In genomic region chr2:201643216-201643651, GRCh38 we compare ENCODE assay signal across 8 cellular contexts. TPM values are rescaled to one million over a fixed set of nuclear protein-coding genes. Genes with fewer than 3 reads are reported as not detected.
A peak's percentile ranks its signal among the peaks of the same experiment; 100 is the strongest.
DNase-seq lines count a peak whose midpoint lies in the region; ATAC-seq, FAIRE-seq and TF ChIP-seq lines count a peak whose summit lies in the region.

TSS of gene TMEM237 (minus strand) at chr2:201643503. CDS start at chr2:201643400, 103 bp downstream.

- peaks cover 4 to 13% of the 10 kb centered on the region in 2 experiments for H3K4me1 ChIP-seq in HCT116 (ENCODE audit: control insufficient read depth in 1 of 2, insufficient read depth in 2 of 2, low read length in 2 of 2)
- peaks cover 14% of the 10 kb centered on the region for H3K4me1 ChIP-seq in MM.1S (ENCODE audit: low read length)
- peaks cover 19% of the 10 kb centered on the region for H3K4me1 ChIP-seq in neuron (ENCODE audit: insufficient read depth, low read length)
- no peaks in the 10 kb centered on the region for H3K4me1 ChIP-seq in aorta (ENCODE audit: control insufficient read depth in 1 of 2, insufficient read depth in 2 of 2, low read length in 2 of 2)

- H3K79me2 ChIP-seq in HCT116 (ENCODE audit: insufficient read depth, low read length) (peaks cover 5% of the 10 kb centered on the region; the same call in 1 of the 2 replicates), MM.1S (ENCODE audit: low read length) (no peaks in the 10 kb centered on the region)

- H2AFZ ChIP-seq in HCT116 (ENCODE audit: low read depth, low read length, poor library complexity, severe bottlenecking) (peak within 1 kb of the TSS; percentile 70), MM.1S (ENCODE audit: low read length) (peak within 1 kb of the TSS; percentile 97), neuron (ENCODE audit: low read depth, low read length) (peak within 1 kb of the TSS; percentile 60)

- BruUV-seq in HCT116 (replicated peaks; lab: Mats Ljungman, UMichigan), result no TSS peak

- RAD21 ChIA-PET in HCT116 (lab: Charles Lee; ENCODE audit: low non-redundant PET in 1 of 2, low total read pairs in 2 of 2, uncharacterized antibody in 2 of 2, unreplicated experiment in 2 of 2), result interaction anchor here in 1 of 2 experiments (0.6 kb wide), 1 partner anchor 71 kb away, joined by 7 read pairs; no protein-coding TSS in a partner anchor

- DNase-seq in NCI-H510A (lab: John Stamatoyannopoulos, UW) (peak; percentile 20), NCI-H510A treated with DMSO at 0.1 percent for 48 hours (lab: John Stamatoyannopoulos, UW) (no peak), HCT116 (ENCODE audit: low read depth, low spot score) (peak; percentile 6), MM.1S (peak; percentile 18), frontal cortex (ENCODE audit: low spot score in 2 of 2) (no peak), aorta (peak in 1 of 2 donors; percentile 85)
- no peak for DNase-seq in activated T-cell treated with anti-CD3 and anti-CD28 coated beads, Interleukin-2, amount 50 U/mL, for 24 hours

- POLR2A ChIA-PET in HCT116 (lab: Charles Lee), result interaction anchor here (0.6 kb wide), 1 partner anchor 164 kb away, joined by 8 read pairs; no protein-coding TSS in a partner anchor

- H3K4me3 Mint-ChIP-seq in activated T-cell treated with anti-CD3 and anti-CD28 coated beads, Interleukin-2, amount 50 U/mL, for 24 hours, result peak within 1 kb of the TSS; percentile 90

- H3K9me3 ChIP-seq in HCT116 (ENCODE audit: control insufficient read depth in 1 of 2, insufficient read depth in 1 of 2, low read depth in 1 of 2, low read length in 2 of 2), result no peaks in the 10 kb centered on the region
- H3K9me3 ChIP-seq in MM.1S (replicated peaks; ENCODE audit: insufficient read depth, low read length), result no peaks in the 10 kb centered on the region
- no peaks in the 10 kb centered on the region for H3K9me3 ChIP-seq in neuron (ENCODE audit: low read length)
- H3K9me3 ChIP-seq in aorta (ENCODE audit: control insufficient read depth, low read length), result no peaks in the 10 kb centered on the region

- H3K36me3 ChIP-seq in HCT116 (ENCODE audit: control insufficient read depth in 1 of 2, insufficient read depth in 2 of 2, low read length in 2 of 2), result no peaks in the 10 kb centered on the region
- H3K36me3 ChIP-seq in MM.1S (replicated peaks; ENCODE audit: insufficient read depth, low read length), result no peaks in the 10 kb centered on the region
- peaks cover 11% of the 10 kb centered on the region for H3K36me3 ChIP-seq in neuron (ENCODE audit: insufficient read depth, low read length)
- peaks cover 0 to 2% of the 10 kb centered on the region in 2 donors for H3K36me3 ChIP-seq in aorta (ENCODE audit: control insufficient read depth in 1 of 2, insufficient read depth in 2 of 2, low read length in 1 of 2)

- no peaks in the 10 kb centered on the region for H4K20me1 ChIP-seq in HCT116 (ENCODE audit: insufficient read depth)
- H4K20me1 ChIP-seq in MM.1S (ENCODE audit: insufficient read depth, low read length), result no peaks in the 10 kb centered on the region

- no peaks in the 10 kb centered on the region for H3F3A ChIP-seq in MM.1S (ENCODE audit: insufficient read depth, low read length)

- H3K4me3 ChIP-seq in HCT116 (replicated peaks in 1 of 2; ENCODE audit: low read depth in 1 of 2, low read length in 2 of 2) (peak within 1 kb of the TSS; percentile 71 to 90), MM.1S (ENCODE audit: low read length) (peak within 1 kb of the TSS; percentile 98), neuron (ENCODE audit: low read length) (peak within 1 kb of the TSS; percentile 75), aorta (ENCODE audit: low read length in 2 of 2) (peak within 1 kb of the TSS; percentile 60 to 70)

- CTCF ChIA-PET in HCT116 (lab: Charles Lee), result interaction anchor here (1.3 kb wide), 1 partner anchor 410 kb away, joined by 5 read pairs; no protein-coding TSS in a partner anchor

- H3K4me2 ChIP-seq in HCT116 (ENCODE audit: low read length) (peak within 1 kb of the TSS; percentile 78), MM.1S (ENCODE audit: low read depth, low read length) (peak within 1 kb of the TSS; percentile 62)

- H3K36me3 Mint-ChIP-seq in activated T-cell treated with anti-CD3 and anti-CD28 coated beads, Interleukin-2, amount 50 U/mL, for 24 hours (ENCODE audit: low read depth), result peaks cover 12% of the 10 kb centered on the region

- peaks cover 16% of the 10 kb centered on the region for H3K4me1 Mint-ChIP-seq in activated T-cell treated with anti-CD3 and anti-CD28 coated beads, Interleukin-2, amount 50 U/mL, for 24 hours (ENCODE audit: low read depth)

- intact Hi-C loops in HCT116 (cut with micrococcal nuclease) (loop anchor here (5.0 to 10.0 kb wide), 2 partner anchors 188 to 411 kb away; partner anchors contain the start of genes STRADB and TRAK2), aorta (cut with DNase I) (loop anchor here in 1 of 2 donors (5.0 kb wide), 1 partner anchor 54 kb away; the partner anchor contains the start of gene MPP4)

- WGBS in aorta, 2 donors, result 0 to 1% methylated on average over 39 of the region's 39 CpGs

- no peaks in the 10 kb centered on the region for H3K9me3 Mint-ChIP-seq in activated T-cell treated with anti-CD3 and anti-CD28 coated beads, Interleukin-2, amount 50 U/mL, for 24 hours

- ATAC-seq in HCT116 (peak; percentile 65), aorta (ENCODE audit: low FRiP score) (peak; percentile 84)

- H3K27me3 Mint-ChIP-seq in activated T-cell treated with anti-CD3 and anti-CD28 coated beads, Interleukin-2, amount 50 U/mL, for 24 hours, result no peaks in the 10 kb centered on the region

- H3K9ac ChIP-seq in HCT116 (ENCODE audit: low read length) (peak within 1 kb of the TSS; percentile 84), MM.1S (ENCODE audit: low read length) (peak within 1 kb of the TSS; percentile 92)

- TF ChIP-seq CTCF in HCT116 (IDR thresholded peaks at IDR 0.05 in 2 of 3, conservative IDR thresholded peaks at IDR 0.05 in 1 of 3; ENCODE audit: borderline replicate concordance in 1 of 3, insufficient read depth in 1 of 3, low read depth in 2 of 3, low read length in 2 of 3) (no peak), MM.1S (IDR thresholded peaks at IDR 0.05; ENCODE audit: low read length) (no peak)

- H3K9me2 ChIP-seq in HCT116 (ENCODE audit: insufficient read depth) (no peaks in the 10 kb centered on the region), MM.1S (replicated peaks; ENCODE audit: insufficient read depth, low read length) (no peaks in the 10 kb centered on the region)

- FAIRE-seq in frontal cortex (lab: Jason Lieb, UNC), result no peak

- peak; percentile 23 for TF ChIP-seq POLR2A in HCT116 (IDR thresholded peaks at IDR 0.05; ENCODE audit: borderline replicate concordance, extremely low read depth, insufficient read depth, insufficient read length)

- H3K27ac ChIP-seq in HCT116 (ENCODE audit: low read depth, low read length) (peak within 1 kb of the TSS; percentile 64), MM.1S (ENCODE audit: low read length) (peak within 1 kb of the TSS; percentile 44; the same call in 1 of the 2 replicates), aorta (ENCODE audit: low read depth in 1 of 2, low read length in 2 of 2) (peak within 1 kb of the TSS; percentile 95 to 98)

- TF ChIP-seq RAD21 in HCT116 (IDR thresholded peaks at IDR 0.05; ENCODE audit: low read depth), result no peak

- H3K27me3 ChIP-seq in HCT116 (ENCODE audit: insufficient read depth, low read length) (no peaks in the 10 kb centered on the region), MM.1S (replicated peaks; ENCODE audit: insufficient read depth, low read length) (no peaks in the 10 kb centered on the region), neuron (ENCODE audit: insufficient read depth, low read length) (no peaks in the 10 kb centered on the region), aorta (ENCODE audit: control insufficient read depth in 1 of 2, insufficient read depth in 2 of 2, low read length in 1 of 2) (no peaks in the 10 kb centered on the region)

- peak within 1 kb of the TSS; percentile 92 for H3K27ac Mint-ChIP-seq in activated T-cell treated with anti-CD3 and anti-CD28 coated beads, Interleukin-2, amount 50 U/mL, for 24 hours

TF ChIP-seq in HCT116, 20 proteins besides CTCF, POLR2A, EP300 and RAD21:
- TF ChIP-seq CBX3 (IDR thresholded peaks at IDR 0.05; ENCODE audit: low read depth), result peak; percentile 30; the same call in 1 of the 2 replicates
- peak; percentile 68 for TF ChIP-seq ZFX (IDR thresholded peaks at IDR 0.05)
- no peak for TF ChIP-seq ELF1 (IDR thresholded peaks at IDR 0.05; ENCODE audit: borderline replicate concordance, low read depth)
- TF ChIP-seq POLR2AphosphoS5 (IDR thresholded peaks at IDR 0.05; ENCODE audit: low read depth, low read length), result peak; percentile 40; the same call in 1 of the 2 replicates
- peak; percentile 72 for TF ChIP-seq MAX (IDR thresholded peaks at IDR 0.05)
- TF ChIP-seq, protein P1, sequence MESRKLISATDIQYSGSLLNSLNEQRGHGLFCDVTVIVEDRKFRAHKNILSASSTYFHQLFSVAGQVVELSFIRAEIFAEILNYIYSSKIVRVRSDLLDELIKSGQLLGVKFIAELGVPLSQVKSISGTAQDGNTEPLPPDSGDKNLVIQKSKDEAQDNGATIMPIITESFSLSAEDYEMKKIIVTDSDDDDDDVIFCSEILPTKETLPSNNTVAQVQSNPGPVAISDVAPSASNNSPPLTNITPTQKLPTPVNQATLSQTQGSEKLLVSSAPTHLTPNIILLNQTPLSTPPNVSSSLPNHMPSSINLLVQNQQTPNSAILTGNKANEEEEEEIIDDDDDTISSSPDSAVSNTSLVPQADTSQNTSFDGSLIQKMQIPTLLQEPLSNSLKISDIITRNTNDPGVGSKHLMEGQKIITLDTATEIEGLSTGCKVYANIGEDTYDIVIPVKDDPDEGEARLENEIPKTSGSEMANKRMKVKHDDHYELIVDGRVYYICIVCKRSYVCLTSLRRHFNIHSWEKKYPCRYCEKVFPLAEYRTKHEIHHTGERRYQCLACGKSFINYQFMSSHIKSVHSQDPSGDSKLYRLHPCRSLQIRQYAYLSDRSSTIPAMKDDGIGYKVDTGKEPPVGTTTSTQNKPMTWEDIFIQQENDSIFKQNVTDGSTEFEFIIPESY (IDR thresholded peaks at IDR 0.05; ENCODE audit: extremely low read depth, insufficient replicate concordance, low read length), result no peak
- TF ChIP-seq EGR1 (IDR thresholded peaks at IDR 0.05; ENCODE audit: low read depth), result peak; percentile 19; the same call in 1 of the 2 replicates
- no peak for TF ChIP-seq JUND (IDR thresholded peaks at IDR 0.05)
- no peak for TF ChIP-seq CEBPB (IDR thresholded peaks at IDR 0.05; ENCODE audit: low read depth)

RNA-seq across cellular contexts. Expression of gene TMEM237, which starts in this region (rescaled TPM):
- total RNA-seq in HCT116 (2021; ENCODE audit: unreplicated experiment), result 29.4 TPM
- polyA plus RNA-seq in HCT116 (2012), result 11.1 and 14.3 TPM in 2 replicates
- 39.1 TPM for total RNA-seq in frontal cortex
- 10 to 100 TPM; 33.3 to 35.9 TPM for total RNA-seq in aorta
- 10 to 100 TPM; 20.0 to 28.7 TPM for polyA plus RNA-seq in aorta

Comparison
In these comparisons a context has a peak if more than half of its experiments do, and no peak if none do; other contexts are left out.
1. DNase-seq: peak in NCI-H510A (single experiment), HCT116 (single experiment) and MM.1S (single experiment); none in NCI-H510A treated with DMSO at 0.1 percent for 48 hours (single experiment), activated T-cell treated with anti-CD3 and anti-CD28 coated beads, Interleukin-2, amount 50 U/mL, for 24 hours (single experiment) and frontal cortex (0 of 2).
2. H3K27ac ChIP-seq: peak in every context shown above with its lines; median percentile 96 in aorta; 64 in HCT116; 44 in MM.1S.
3. Peak in every context shown above with its lines, with median percentiles within 50 percentile points of each other: H2AFZ ChIP-seq and H3K4me3 ChIP-seq.